ENCODE assay signal across 2 cellular contexts in the genomic region with DNA sequence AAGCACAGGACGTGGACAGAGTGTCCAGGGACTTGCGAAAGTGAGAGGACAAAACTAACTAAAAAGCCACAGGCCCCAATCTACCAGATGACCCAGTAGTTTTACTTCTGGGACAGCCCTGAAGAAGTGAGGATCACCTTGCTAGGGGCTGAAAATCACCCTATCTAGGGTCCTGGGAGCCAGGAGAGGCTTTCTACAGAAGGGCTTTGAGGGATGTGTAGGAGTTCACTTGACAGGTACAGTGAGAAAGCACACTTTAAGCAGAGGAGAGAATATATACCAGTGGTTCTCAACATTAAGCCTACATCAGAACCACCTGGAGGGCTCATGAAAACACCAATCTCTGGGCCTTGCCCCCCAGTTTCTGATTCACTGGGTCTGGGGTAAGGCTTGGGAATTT.
TF ChIP-seq lines count a peak whose summit lies in the region.

No MANE protein-coding gene starts in this region.

TF ChIP-seq in SK-N-SH treated with all-trans-retinoic acid at 6 μM for 48 hours, 23 proteins besides CTCF, POLR2A, EP300 and RAD21 (continued from another document):
- TF ChIP-seq, protein P1, sequence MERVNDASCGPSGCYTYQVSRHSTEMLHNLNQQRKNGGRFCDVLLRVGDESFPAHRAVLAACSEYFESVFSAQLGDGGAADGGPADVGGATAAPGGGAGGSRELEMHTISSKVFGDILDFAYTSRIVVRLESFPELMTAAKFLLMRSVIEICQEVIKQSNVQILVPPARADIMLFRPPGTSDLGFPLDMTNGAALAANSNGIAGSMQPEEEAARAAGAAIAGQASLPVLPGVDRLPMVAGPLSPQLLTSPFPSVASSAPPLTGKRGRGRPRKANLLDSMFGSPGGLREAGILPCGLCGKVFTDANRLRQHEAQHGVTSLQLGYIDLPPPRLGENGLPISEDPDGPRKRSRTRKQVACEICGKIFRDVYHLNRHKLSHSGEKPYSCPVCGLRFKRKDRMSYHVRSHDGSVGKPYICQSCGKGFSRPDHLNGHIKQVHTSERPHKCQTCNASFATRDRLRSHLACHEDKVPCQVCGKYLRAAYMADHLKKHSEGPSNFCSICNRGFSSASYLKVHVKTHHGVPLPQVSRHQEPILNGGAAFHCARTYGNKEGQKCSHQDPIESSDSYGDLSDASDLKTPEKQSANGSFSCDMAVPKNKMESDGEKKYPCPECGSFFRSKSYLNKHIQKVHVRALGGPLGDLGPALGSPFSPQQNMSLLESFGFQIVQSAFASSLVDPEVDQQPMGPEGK (CRISPR knock-in tag; IDR thresholded peaks at IDR 0.05; ENCODE audit: borderline replicate concordance), result no peak

TF ChIP-seq in SK-N-SH, 30 proteins besides CTCF, POLR2A, EP300 and RAD21 (continued from another document):
- TF ChIP-seq, protein P2, sequence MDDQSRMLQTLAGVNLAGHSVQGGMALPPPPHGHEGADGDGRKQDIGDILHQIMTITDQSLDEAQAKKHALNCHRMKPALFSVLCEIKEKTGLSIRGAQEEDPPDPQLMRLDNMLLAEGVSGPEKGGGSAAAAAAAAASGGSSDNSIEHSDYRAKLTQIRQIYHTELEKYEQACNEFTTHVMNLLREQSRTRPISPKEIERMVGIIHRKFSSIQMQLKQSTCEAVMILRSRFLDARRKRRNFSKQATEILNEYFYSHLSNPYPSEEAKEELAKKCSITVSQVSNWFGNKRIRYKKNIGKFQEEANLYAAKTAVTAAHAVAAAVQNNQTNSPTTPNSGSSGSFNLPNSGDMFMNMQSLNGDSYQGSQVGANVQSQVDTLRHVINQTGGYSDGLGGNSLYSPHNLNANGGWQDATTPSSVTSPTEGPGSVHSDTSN (IDR thresholded peaks at IDR 0.05), result no peak
- TF ChIP-seq FOXM1 (IDR thresholded peaks at IDR 0.05; ENCODE audit: low read depth) (no peak), NRF1 (IDR thresholded peaks at IDR 0.05; ENCODE audit: low read depth, low read length) (no peak), FOSL2 (IDR thresholded peaks at IDR 0.05; ENCODE audit: borderline replicate concordance, low read depth) (no peak), YY1 (IDR thresholded peaks at IDR 0.05; ENCODE audit: low read depth) (no peak)
- TF ChIP-seq, protein P3, sequence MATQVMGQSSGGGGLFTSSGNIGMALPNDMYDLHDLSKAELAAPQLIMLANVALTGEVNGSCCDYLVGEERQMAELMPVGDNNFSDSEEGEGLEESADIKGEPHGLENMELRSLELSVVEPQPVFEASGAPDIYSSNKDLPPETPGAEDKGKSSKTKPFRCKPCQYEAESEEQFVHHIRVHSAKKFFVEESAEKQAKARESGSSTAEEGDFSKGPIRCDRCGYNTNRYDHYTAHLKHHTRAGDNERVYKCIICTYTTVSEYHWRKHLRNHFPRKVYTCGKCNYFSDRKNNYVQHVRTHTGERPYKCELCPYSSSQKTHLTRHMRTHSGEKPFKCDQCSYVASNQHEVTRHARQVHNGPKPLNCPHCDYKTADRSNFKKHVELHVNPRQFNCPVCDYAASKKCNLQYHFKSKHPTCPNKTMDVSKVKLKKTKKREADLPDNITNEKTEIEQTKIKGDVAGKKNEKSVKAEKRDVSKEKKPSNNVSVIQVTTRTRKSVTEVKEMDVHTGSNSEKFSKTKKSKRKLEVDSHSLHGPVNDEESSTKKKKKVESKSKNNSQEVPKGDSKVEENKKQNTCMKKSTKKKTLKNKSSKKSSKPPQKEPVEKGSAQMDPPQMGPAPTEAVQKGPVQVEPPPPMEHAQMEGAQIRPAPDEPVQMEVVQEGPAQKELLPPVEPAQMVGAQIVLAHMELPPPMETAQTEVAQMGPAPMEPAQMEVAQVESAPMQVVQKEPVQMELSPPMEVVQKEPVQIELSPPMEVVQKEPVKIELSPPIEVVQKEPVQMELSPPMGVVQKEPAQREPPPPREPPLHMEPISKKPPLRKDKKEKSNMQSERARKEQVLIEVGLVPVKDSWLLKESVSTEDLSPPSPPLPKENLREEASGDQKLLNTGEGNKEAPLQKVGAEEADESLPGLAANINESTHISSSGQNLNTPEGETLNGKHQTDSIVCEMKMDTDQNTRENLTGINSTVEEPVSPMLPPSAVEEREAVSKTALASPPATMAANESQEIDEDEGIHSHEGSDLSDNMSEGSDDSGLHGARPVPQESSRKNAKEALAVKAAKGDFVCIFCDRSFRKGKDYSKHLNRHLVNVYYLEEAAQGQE (IDR thresholded peaks at IDR 0.05; ENCODE audit: low read depth, low read length), result no peak
